In the genomic region with DNA sequence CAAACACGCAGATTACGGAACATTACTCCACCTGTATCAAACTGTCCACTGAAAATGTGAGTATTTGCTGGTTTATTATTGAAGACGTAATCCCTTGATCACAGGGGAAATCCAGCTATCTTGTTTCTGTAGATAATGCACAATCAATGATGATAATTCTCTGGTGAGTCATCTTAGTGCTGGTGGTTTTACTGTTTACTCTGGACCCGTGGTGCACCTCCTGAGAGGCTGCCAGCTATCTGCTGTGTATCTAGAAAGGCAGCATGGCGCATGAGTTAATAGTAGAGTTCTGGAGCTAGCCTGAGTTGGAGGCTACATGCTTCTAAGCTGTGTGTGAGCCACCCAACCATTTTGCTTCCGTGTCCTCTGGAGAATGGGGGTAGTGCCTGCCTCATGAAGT, we compare ENCODE assay signal across 10 cellular contexts. TPM values are rescaled to one million over a fixed set of nuclear protein-coding genes. Genes with fewer than 3 reads are reported as not detected.
DNase-seq lines count a peak whose midpoint lies in the region; ATAC-seq and TF ChIP-seq lines count a peak whose summit lies in the region.
"Had no signal": no experiment of that assay in that cellular context is flagged by ENCODE, and none has a peak within 500 bp of the region (broad histone marks: within the 10 kb centered on the region; RNA-seq: fewer than 3 reads in every experiment).

No MANE protein-coding gene starts in this region.

- H2AFZ ChIP-seq in PC-3 (ENCODE audit: low read length) = no peak overlapping the region

- DNase-seq in GM12865 (ENCODE audit: low read depth) (peak; percentile 71), PC-3 (peak; percentile 78), astrocyte of the hippocampus (ENCODE audit: low read depth, low spot score) (peak; percentile 79), renal cortical epithelial cell (ENCODE audit: low read depth) (peak; percentile 63), NCI-H1436 treated with DMSO at 0.1 percent for 48 hours (lab: John Stamatoyannopoulos, UW) (no peak)
- DNase-seq: retina had no signal

- peaks cover 10% of the 10 kb centered on the region; the same call in 1 of the 2 replicates for H4K20me1 ChIP-seq in PC-3 (ENCODE audit: low read length)

- H3K4me1 ChIP-seq in PC-3 (ENCODE audit: insufficient read depth, low read length) = peaks cover 32% of the 10 kb centered on the region

- ATAC-seq in PC-3 = peak; percentile 75
- ATAC-seq in GM18868 (IDR thresholded peaks at IDR 0.05; ENCODE audit: unreplicated experiment) = no peak
- ATAC-seq in HG03135 (IDR thresholded peaks at IDR 0.05; ENCODE audit: unreplicated experiment) = no peak
- no peak for ATAC-seq in HG02588 (IDR thresholded peaks at IDR 0.05; ENCODE audit: unreplicated experiment)

- H3K4me3 ChIP-seq in GM12865 (ENCODE audit: low read depth, low read length) (peak overlapping the region; percentile 40), PC-3 (ENCODE audit: low read length) (no peak overlapping the region)

- CTCF ChIA-PET in PC-3 (lab: Charles Lee) = no interaction called here

- H3K27me3 ChIP-seq in PC-3 (ENCODE audit: low read length) = no peaks in the 10 kb centered on the region

- H3F3A ChIP-seq in PC-3 (ENCODE audit: low read length, unreplicated experiment) = no peaks in the 10 kb centered on the region

- intact Hi-C loops in PC-3 (cut with micrococcal nuclease) = loop anchor here (5.0 kb wide), 1 partner anchor 165 kb away; a partner anchor contains a TSS

- H3K9ac ChIP-seq in PC-3 (ENCODE audit: low read length) = no peak overlapping the region

- POLR2A ChIA-PET in PC-3 (lab: Charles Lee; ENCODE audit: unreplicated experiment) = no interaction called here

- peaks cover 69% of the 10 kb centered on the region for H3K79me2 ChIP-seq in PC-3 (ENCODE audit: low read length)

- H3K36me3 ChIP-seq in PC-3 (ENCODE audit: low read depth, low read length) = peaks cover 50% of the 10 kb centered on the region

- peak overlapping the region; percentile 33 for H3K4me2 ChIP-seq in PC-3 (ENCODE audit: low read length)

- no peaks in the 10 kb centered on the region for H3K9me3 ChIP-seq in PC-3 (ENCODE audit: low read length)

- no peaks in the 10 kb centered on the region for H3K9me2 ChIP-seq in PC-3 (replicated peaks; ENCODE audit: low read length)

- no TSS peak for BruUV-seq in PC-3 (replicated peaks; lab: Mats Ljungman, UMichigan)

- H3K27ac ChIP-seq in PC-3 (ENCODE audit: low read length) = peak overlapping the region; percentile 56

- TF ChIP-seq CTCF in GM12865 (IDR thresholded peaks at IDR 0.05; ENCODE audit: insufficient read depth, low read depth, low read length, missing control alignments) (no peak), PC-3 (conservative IDR thresholded peaks at IDR 0.05; ENCODE audit: low read depth, low read length) (no peak)

RNA-seq across cellular contexts. Expression of a gene that starts 6.5 kb away (rescaled TPM):
- total RNA-seq in PC-3 (2014; rRNA removed) = 85.5 and 89.6 TPM in 2 replicates
- total RNA-seq in renal cortical epithelial cell = 0.65 and 17.0 TPM in 2 replicates

RNA-seq across cellular contexts. Expression of a gene that starts 17.0 kb away (rescaled TPM):
- total RNA-seq in PC-3 (2014; rRNA removed) = not detected in 2 replicates
- total RNA-seq in renal cortical epithelial cell = 0.89 and 4.2 TPM in 2 replicates
- total RNA-seq: NCI-H460 had no signal

RNA-seq across cellular contexts. Expression of a gene that starts 36.7 kb away (rescaled TPM):
- total RNA-seq in PC-3 (2014; rRNA removed) = 77.8 and 124 TPM in 2 replicates
- total RNA-seq in renal cortical epithelial cell = 36.8 and 129 TPM in 2 replicates
